Comparison of ENCODE assay signal across 8 cellular contexts in the genomic region with DNA sequence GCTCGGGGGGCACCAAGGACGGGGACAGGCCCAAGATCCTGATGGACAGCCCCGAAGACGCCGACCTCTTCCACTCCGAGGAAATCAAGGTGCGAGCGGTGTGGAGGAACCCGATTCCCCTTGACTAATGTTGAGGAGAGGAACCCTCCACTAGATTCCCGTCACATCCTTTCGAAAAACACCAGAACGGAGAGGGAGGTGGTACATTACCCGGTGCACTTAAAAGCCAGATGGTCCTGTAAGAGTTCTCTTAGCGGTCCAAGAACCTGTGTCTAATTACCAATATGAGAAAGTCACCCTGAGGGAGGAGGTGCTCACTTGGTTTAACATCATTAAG. TPM values are rescaled to one million over a fixed set of nuclear protein-coding genes. Genes with fewer than 3 reads are reported as not detected.
DNase-seq lines count a peak whose midpoint lies in the region; ATAC-seq and TF ChIP-seq lines count a peak whose summit lies in the region.

No MANE protein-coding gene starts in this region.

- H3K4me1 Mint-ChIP-seq in activated T-cell treated with anti-CD3 and anti-CD28 coated beads, Interleukin-2, amount 50 U/mL, for 24 hours (ENCODE audit: low read depth) = peaks cover 60% of the 10 kb centered on the region

- H3K4me3 ChIP-seq in WI38 (ENCODE audit: low read depth, low read length) (peak overlapping the region; percentile 99), smooth muscle cell (peak overlapping the region; percentile 96)

- H3K9me3 ChIP-seq in smooth muscle cell (replicated peaks; ENCODE audit: low read depth) = no peaks in the 10 kb centered on the region

- TF ChIP-seq CTCF in WI38 (IDR thresholded peaks at IDR 0.05; ENCODE audit: low read depth, low read length) (no peak), smooth muscle cell (IDR thresholded peaks at IDR 0.05; ENCODE audit: borderline replicate concordance, insufficient read depth, poor library complexity, severe bottlenecking) (no peak)

- H3K36me3 Mint-ChIP-seq in activated T-cell treated with anti-CD3 and anti-CD28 coated beads, Interleukin-2, amount 50 U/mL, for 24 hours (ENCODE audit: low read depth) = peaks cover 48% of the 10 kb centered on the region

- H3K27me3 ChIP-seq in smooth muscle cell (ENCODE audit: low read depth) = no peaks in the 10 kb centered on the region

- ATAC-seq in HG03439 (IDR thresholded peaks at IDR 0.05; ENCODE audit: unreplicated experiment) = no peak

- peaks cover 7% of the 10 kb centered on the region for H3F3A ChIP-seq in smooth muscle cell (ENCODE audit: low read depth)

- H3K9ac ChIP-seq in smooth muscle cell (ENCODE audit: low read depth) = peak overlapping the region; percentile 89

- peak overlapping the region; percentile 99 for H2AFZ ChIP-seq in smooth muscle cell (ENCODE audit: low read depth)

- peak overlapping the region; percentile 98 for H3K4me2 ChIP-seq in smooth muscle cell

- H3K27ac ChIP-seq in smooth muscle cell (ENCODE audit: low read depth) = peak overlapping the region; percentile 59

- H3K36me3 ChIP-seq in smooth muscle cell (ENCODE audit: low read depth) = no peaks in the 10 kb centered on the region

- H3K9me3 Mint-ChIP-seq in activated T-cell treated with anti-CD3 and anti-CD28 coated beads, Interleukin-2, amount 50 U/mL, for 24 hours = no peaks in the 10 kb centered on the region

- H4K20me1 ChIP-seq in smooth muscle cell (ENCODE audit: low read depth) = peaks cover 27% of the 10 kb centered on the region

- peaks cover 7% of the 10 kb centered on the region for H3K79me2 ChIP-seq in smooth muscle cell (ENCODE audit: low read depth)

- no peaks in the 10 kb centered on the region for H3K27me3 Mint-ChIP-seq in activated T-cell treated with anti-CD3 and anti-CD28 coated beads, Interleukin-2, amount 50 U/mL, for 24 hours

- 4% methylated on average over 14 of the region's 14 CpGs for WGBS in smooth muscle cell (ENCODE audit: low lambda C conversion rate)

- peak overlapping the region; percentile 96 for H3K27ac Mint-ChIP-seq in activated T-cell treated with anti-CD3 and anti-CD28 coated beads, Interleukin-2, amount 50 U/mL, for 24 hours

- peak overlapping the region; percentile 94 for H3K4me3 Mint-ChIP-seq in activated T-cell treated with anti-CD3 and anti-CD28 coated beads, Interleukin-2, amount 50 U/mL, for 24 hours

- no peak for DNase-seq in activated T-cell treated with anti-CD3 and anti-CD28 coated beads, Interleukin-2, amount 50 U/mL, for 24 hours
- DNase-seq in activated T-cell treated with anti-CD3 and anti-CD28 coated beads, Interleukin-2, amount 50 U/mL, for 1 hour = no peak
- peak; percentile 18 for DNase-seq in hepatic stellate cell (ENCODE audit: low spot score)
- no peak for DNase-seq in smooth muscle cell (lab: John Stamatoyannopoulos, UW; ENCODE audit: unreplicated experiment)
- no peak for DNase-seq in NCI-H1048 (lab: John Stamatoyannopoulos, UW)
- no peak for DNase-seq in H4 (ENCODE audit: low spot score)

- H3K4me1 ChIP-seq in smooth muscle cell (ENCODE audit: low read depth) = peaks cover 11% of the 10 kb centered on the region

RNA-seq across cellular contexts. Expression of a gene that starts 0.3 kb away (rescaled TPM):
- 17.3 and 24.7 TPM in 2 replicates for total RNA-seq in smooth muscle cell
- 26.0 and 26.3 TPM in 2 replicates for polyA plus RNA-seq in smooth muscle cell
- total RNA-seq in H4 (2014; rRNA removed; shearing (Covaris generic)) = 15.0 and 19.2 TPM in 2 replicates
